In genomic region chr10:101785801-101786200, GRCh38 we compare ENCODE assay signal across 33 cellular contexts. TPM values are rescaled to one million over a fixed set of nuclear protein-coding genes. Genes with fewer than 3 reads are reported as not detected.
DNase-seq lines count a peak whose midpoint lies in the region; ATAC-seq, FAIRE-seq and TF ChIP-seq lines count a peak whose summit lies in the region.
"Had no signal": no experiment of that assay in that cellular context is flagged by ENCODE, and none has a peak within 500 bp of the region (broad histone marks: within the 10 kb centered on the region; RNA-seq: fewer than 3 reads in every experiment).

No MANE protein-coding gene starts in this region.

- no peak for FAIRE-seq in K562 (lab: Jason Lieb, UNC)
- FAIRE-seq: astrocyte, endometrium had no signal

- TF ChIP-seq EP300 in K562 (IDR thresholded peaks at IDR 0.05; ENCODE audit: low read length) (no peak), upper lobe of left lung (IDR thresholded peaks at IDR 0.05) (no peak)

- no TSS peak for BruUV-seq in K562 (replicated peaks; lab: Mats Ljungman, UMichigan)

- POLR2A ChIA-PET in K562 (lab: Yijun Ruan, JAX), result interaction anchor here (0.9 to 3.2 kb wide), 5 partner anchors 10 to 183 kb away, joined by 3 to 34 read pairs (median 4); no protein-coding TSS in a partner anchor

- in situ Hi-C loops in K562 (cut with MboI), result no loop called here

- no peaks in the 10 kb centered on the region for H3K27me3 Mint-ChIP-seq in activated naive CD4-positive, alpha-beta T cell treated with anti-CD3 and anti-CD28 coated beads for 36 hours (ENCODE audit: low read depth)
- no peaks in the 10 kb centered on the region for H3K27me3 Mint-ChIP-seq in nephron progenitor cell (ENCODE audit: low read depth, poor library complexity)
- H3K27me3 Mint-ChIP-seq: naive B cell had no signal

- H3K9ac ChIP-seq in K562 (ENCODE audit: insufficient read depth in 1 of 2, low read depth in 2 of 2, low read length in 2 of 2), result no peak overlapping the region
- H3K9ac ChIP-seq: KMS-11 had no signal

- H3K9me1 ChIP-seq in K562 (ENCODE audit: control insufficient read depth, insufficient read depth, low read length), result no peaks in the 10 kb centered on the region

- H3K4me1 Mint-ChIP-seq in activated naive CD4-positive, alpha-beta T cell treated with anti-CD3 and anti-CD28 coated beads for 36 hours (ENCODE audit: low read depth), result peaks cover 39% of the 10 kb centered on the region
- peaks cover 37% of the 10 kb centered on the region for H3K4me1 Mint-ChIP-seq in nephron progenitor cell

- TF ChIP-seq CTCF in K562 (IDR thresholded peaks at IDR 0.05 in 2 of 3, conservative IDR thresholded peaks at IDR 0.05 in 1 of 3; ENCODE audit: insufficient read depth in 2 of 3, low read depth in 1 of 3, low read length in 3 of 3), result no peak
- no peak for TF ChIP-seq CTCF in nephron progenitor cell (IDR thresholded peaks at IDR 0.05)
- no peak for TF ChIP-seq CTCF in upper lobe of left lung (IDR thresholded peaks at IDR 0.05)
- TF ChIP-seq CTCF in WERI-Rb-1 (IDR thresholded peaks at IDR 0.05; ENCODE audit: low read depth, low read length), result no peak

- H3K36me3 ChIP-seq in K562 (ENCODE audit: control insufficient read depth, insufficient read depth, low read length) (peaks cover 66% of the 10 kb centered on the region), upper lobe of left lung (peaks cover 7 to 68% (median 48%) of the 10 kb centered on the region in 4 donors), WERI-Rb-1 (peaks cover 65% of the 10 kb centered on the region)
- H3K36me3 ChIP-seq: ovary had no signal

- peak overlapping the region; percentile 51 for H3K27ac Mint-ChIP-seq in activated naive CD4-positive, alpha-beta T cell treated with anti-CD3 and anti-CD28 coated beads for 36 hours
- peak overlapping the region; percentile 50 for H3K27ac Mint-ChIP-seq in nephron progenitor cell

- H3K36me3 Mint-ChIP-seq in activated naive CD4-positive, alpha-beta T cell treated with anti-CD3 and anti-CD28 coated beads for 36 hours (ENCODE audit: low read depth), result peaks cover 31% of the 10 kb centered on the region
- H3K36me3 Mint-ChIP-seq in nephron progenitor cell (ENCODE audit: low read depth), result peaks cover 34% of the 10 kb centered on the region

- H3K9me3 Mint-ChIP-seq in activated naive CD4-positive, alpha-beta T cell treated with anti-CD3 and anti-CD28 coated beads for 36 hours, result no peaks in the 10 kb centered on the region
- no peaks in the 10 kb centered on the region for H3K9me3 Mint-ChIP-seq in nephron progenitor cell
- H3K9me3 Mint-ChIP-seq: mesothelial cell of epicardium, naive B cell had no signal

- no peak overlapping the region for H3K4me2 ChIP-seq in K562 (ENCODE audit: insufficient read depth, low read length)
- H3K4me2 ChIP-seq: KMS-11 had no signal

- no peak for TF ChIP-seq RAD21 in K562 (CRISPR knock-in tag; conservative IDR thresholded peaks at IDR 0.05 in 1 of 2, IDR thresholded peaks at IDR 0.05 in 1 of 2)

- no peaks in the 10 kb centered on the region for H3K9me3 ChIP-seq in K562 (replicated peaks; ENCODE audit: control insufficient read depth, insufficient read depth, low read depth, low read length)
- no peaks in the 10 kb centered on the region for H3K9me3 ChIP-seq in upper lobe of left lung
- H3K9me3 ChIP-seq in WERI-Rb-1 (ENCODE audit: severe bottlenecking), result no peaks in the 10 kb centered on the region
- H3K9me3 ChIP-seq: HAP-1, left ventricle myocardium inferior, ovary, SJSA1, upper lobe of right lung had no signal

- no peak overlapping the region for H3K4me3 Mint-ChIP-seq in activated naive CD4-positive, alpha-beta T cell treated with anti-CD3 and anti-CD28 coated beads for 36 hours
- H3K4me3 Mint-ChIP-seq in nephron progenitor cell, result no peak overlapping the region
- H3K4me3 Mint-ChIP-seq: mesothelial cell of epicardium had no signal

- H3K4me1 ChIP-seq in K562 (replicated peaks in 1 of 2; ENCODE audit: control insufficient read depth in 2 of 2, insufficient read depth in 2 of 2, low read length in 2 of 2), result peaks cover 10 to 21% of the 10 kb centered on the region in 2 experiments; a peak in 4 of 5 replicates
- H3K4me1 ChIP-seq in upper lobe of left lung, result peaks cover 25 to 48% (median 30%) of the 10 kb centered on the region in 4 donors

- CTCF ChIA-PET in activated naive CD4-positive, alpha-beta T cell treated with anti-CD3 and anti-CD28 coated beads for 36 hours (lab: Charles Lee), result interaction anchor here (1.6 kb wide), 1 partner anchor 55 kb away, joined by 5 read pairs; no protein-coding TSS in a partner anchor
- CTCF ChIA-PET in K562 (lab: Yijun Ruan, JAX; ENCODE audit: low intra/inter-chr PET ratio), result no interaction called here

- no peak overlapping the region for H2AFZ ChIP-seq in K562 (ENCODE audit: low read depth, low read length)

- no peak for DNase-seq in activated naive CD4-positive, alpha-beta T cell treated with anti-CD3 and anti-CD28 coated beads for 36 hours
- no peak for DNase-seq in activated naive CD4-positive, alpha-beta T cell treated with anti-CD3 and anti-CD28 coated beads, Interleukin-2, amount 50 U/mL, for 16 hours
- no peak for DNase-seq in K562 (ENCODE audit: extremely low read depth in 1 of 4, low spot score in 3 of 4)
- no peak for DNase-seq in nephron progenitor cell
- DNase-seq in AG08395 (ENCODE audit: low spot score), result no peak
- DNase-seq in upper lobe of left lung, result no peak
- no peak for DNase-seq in WERI-Rb-1
- DNase-seq: ACHN; activated naive CD4-positive, alpha-beta T cell treated with Interleukin-2 at 50 U/mL for 16 hours; activated T-cell treated with anti-CD3 and anti-CD28 coated beads, Interleukin-2, amount 50 U/mL, for 48 hours; dermis blood vessel endothelial cell; DND-41; islet precursor cell; left ventricle myocardium inferior; naive B cell; NCI-H1436; NCI-H2081 treated with DMSO at 0.1 percent for 48 hours; NCI-H345; NCI-H748 treated with DMSO at 0.1 percent for 48 hours; ovary; stimulated activated CD4-positive, alpha-beta T cell treated with anti-CD3 and anti-CD28 coated beads, Interleukin-2, amount 100 ng/mL, for 24 hours; upper lobe of right lung had no signal

- H3K27me3 ChIP-seq in K562 (ENCODE audit: control insufficient read depth in 2 of 2, insufficient read depth in 2 of 2, low read length in 2 of 2) (no peaks in the 10 kb centered on the region), upper lobe of left lung (no peaks in the 10 kb centered on the region), WERI-Rb-1 (ENCODE audit: insufficient read depth, low read depth, severe bottlenecking) (no peaks in the 10 kb centered on the region)
- H3K27me3 ChIP-seq: ovary, SJSA1, upper lobe of right lung had no signal

- no peak overlapping the region for H3K4me3 ChIP-seq in K562
- H3K4me3 ChIP-seq in upper lobe of left lung, result no peak overlapping the region
- H3K4me3 ChIP-seq in WERI-Rb-1 (ENCODE audit: low read depth, low read length), result no peak overlapping the region
- H3K4me3 ChIP-seq: HAP-1, left ventricle myocardium inferior, ovary, SJSA1, upper lobe of right lung had no signal

- intact Hi-C loops in activated naive CD4-positive, alpha-beta T cell treated with anti-CD3 and anti-CD28 coated beads for 36 hours (cut with micrococcal nuclease), result no loop called here
- intact Hi-C loops in K562 (cut with micrococcal nuclease), result no loop called here

- H4K20me1 ChIP-seq in K562 (replicated peaks; ENCODE audit: control insufficient read depth, insufficient read depth, low read length), result peaks cover 4% of the 10 kb centered on the region; the same call in 1 of the 2 replicates

- H3K27ac ChIP-seq in K562 (ENCODE audit: extremely low read depth, low read depth, low read length) (no peak overlapping the region), upper lobe of left lung (no peak overlapping the region), WERI-Rb-1 (no peak overlapping the region)
- H3K27ac ChIP-seq: KMS-11, left ventricle myocardium inferior, ovary, SJSA1, upper lobe of right lung had no signal

- ATAC-seq in K562, result no peak
- ATAC-seq in upper lobe of left lung (ENCODE audit: low FRiP score in 2 of 2), result no peak
- ATAC-seq: activated CD4-positive, CD25-positive, alpha-beta regulatory T cell treated with anti-CD3 and anti-CD28 coated beads, Interleukin-2, amount 50 U/mL, for 24 hours; upper lobe of right lung had no signal

- WGBS in K562 (ENCODE audit: insufficient coverage, low coverage, missing lambda C conversion rate), result 58% methylated on average over 2 of the region's 2 CpGs
- 91 to 93% methylated on average over 2 of the region's 2 CpGs for WGBS in upper lobe of left lung, 2 donors

- peaks cover 20% of the 10 kb centered on the region for H3K79me2 ChIP-seq in K562 (ENCODE audit: control insufficient read depth, insufficient read depth, low read length)

- TF ChIP-seq POLR2A in GM19099 (IDR thresholded peaks at IDR 0.05; ENCODE audit: extremely low read depth, insufficient read length, low read depth), result peak; percentile 18
- no peak for TF ChIP-seq POLR2A in K562 (conservative IDR thresholded peaks at IDR 0.05)
- TF ChIP-seq POLR2A in upper lobe of left lung (IDR thresholded peaks at IDR 0.05), result no peak

RNA-seq across cellular contexts. Expression of gene NPM3, which starts 2.6 kb away (rescaled TPM):
- 100 to 1,000 TPM; 213 to 230 TPM for total RNA-seq in activated naive CD4-positive, alpha-beta T cell treated with anti-CD3 and anti-CD28 coated beads for 36 hours
- 7.6 and 17.3 TPM in 2 replicates for total RNA-seq in K562 (2011; cell fraction: chromatin; rRNA removed; ENCODE audit: low replicate concordance)
- total RNA-seq in K562 (2011; cell fraction: nucleolus; rRNA removed), result 26.8 and 34.0 TPM in 2 replicates
- 22.0 and 23.0 TPM in 2 replicates for total RNA-seq in K562 (2011; cell fraction: nucleoplasm; rRNA removed)
- total RNA-seq in K562 (2014; rRNA removed) (171 and 204 TPM in 2 replicates), K562 (2014; rRNA removed; fragmentation: Illumina TruSeq; extraction: Trizol) (85.8 and 114 TPM in 2 replicates), K562 (2015; rRNA removed; fragmentation: Illumina TruSeq; extraction: Trizol) (108 and 112 TPM in 2 replicates), K562 (2021) (147 and 148 TPM in 2 replicates), upper lobe of left lung (10 to 100 TPM in 5 of 6 donors, 1 to 10 TPM in 1; 8.4 to 22.7 (median 16.8) TPM)
- polyA plus RNA-seq in K562 (2011; rRNA removed) (88.9 and 97.4 TPM in 2 replicates), K562 (2014; fragmentation: Illumina TruSeq; extraction: Trizol) (204 and 239 TPM in 2 replicates), K562 (2014; fragmentation: Nextera tagmentation; extraction: Ambion mirVana) (10 to 100 TPM; 15.2 to 54.4 TPM), K562 (2014; rRNA removed) (161 and 168 TPM in 2 replicates)
- polyA plus RNA-seq in K562 (2011; cell fraction: cytosol; rRNA removed), result 141 and 176 TPM in 2 replicates
- 72.2 and 89.1 TPM in 2 replicates for polyA plus RNA-seq in K562 (2011; cell fraction: nucleus; rRNA removed)
- polyA plus RNA-seq in K562 (2012), result 76.1 and 130 TPM in 2 replicates
- polyA minus RNA-seq in K562 (2011; rRNA and poly(A)+ RNA removed), result 48.1 and 61.6 TPM in 2 replicates
- 36.0 and 44.2 TPM in 2 replicates for polyA minus RNA-seq in K562 (2011; cell fraction: cytosol; rRNA and poly(A)+ RNA removed)
- polyA minus RNA-seq in K562 (2011; cell fraction: nucleus; rRNA and poly(A)+ RNA removed), result 11.2 and 12.2 TPM in 2 replicates

RNA-seq across cellular contexts. Expression of gene FGF8, which starts 9.9 kb away (rescaled TPM):
- not detected for total RNA-seq in activated naive CD4-positive, alpha-beta T cell treated with anti-CD3 and anti-CD28 coated beads for 36 hours
- not detected in 2 replicates for total RNA-seq in K562 (2011; cell fraction: chromatin; rRNA removed; ENCODE audit: low replicate concordance)
- 0.67 TPM in 1 of 2 replicates, not detected in the other for total RNA-seq in K562 (2011; cell fraction: nucleolus; rRNA removed)
- total RNA-seq in K562 (2011; cell fraction: nucleoplasm; rRNA removed), result 1.0 TPM in 1 of 2 replicates, not detected in the other
- total RNA-seq in K562 (2014; rRNA removed) (0.82 TPM in 1 of 2 replicates, not detected in the other), K562 (2014; rRNA removed; fragmentation: Illumina TruSeq; extraction: Trizol) (not detected in 2 replicates), K562 (2015; rRNA removed; fragmentation: Illumina TruSeq; extraction: Trizol) (not detected in 2 replicates), K562 (2021) (0.29 and 0.31 TPM in 2 replicates), upper lobe of left lung (under 1 TPM in 1 of 6 donors, not detected in 5; 0.44 TPM)
- polyA plus RNA-seq in K562 (2011; rRNA removed) (0.13 and 0.24 TPM in 2 replicates), K562 (2014; fragmentation: Illumina TruSeq; extraction: Trizol) (not detected in 2 replicates), K562 (2014; fragmentation: Nextera tagmentation; extraction: Ambion mirVana) (not detected), K562 (2014; rRNA removed) (0.28 and 0.44 TPM in 2 replicates)
- 0.73 TPM in 1 of 2 replicates, not detected in the other for polyA plus RNA-seq in K562 (2011; cell fraction: cytosol; rRNA removed)
- polyA plus RNA-seq in K562 (2011; cell fraction: nucleus; rRNA removed), result 1.5 TPM in 2 replicates
- 0.09 TPM in 1 of 2 replicates, not detected in the other for polyA plus RNA-seq in K562 (2012)
- not detected in 2 replicates for polyA minus RNA-seq in K562 (2011; rRNA and poly(A)+ RNA removed)
- polyA minus RNA-seq in K562 (2011; cell fraction: cytosol; rRNA and poly(A)+ RNA removed), result not detected in 2 replicates
- polyA minus RNA-seq in K562 (2011; cell fraction: nucleus; rRNA and poly(A)+ RNA removed), result 0.54 TPM in 1 of 2 replicates, not detected in the other
- total RNA-seq: activated CD8-positive, alpha-beta memory T cell treated with anti-CD3 and anti-CD28 coated beads for 36 hours; dermis blood vessel endothelial cell; fibroblast of lung; left ventricle myocardium inferior; mesothelial cell of epicardium; ovary; SJSA1 had no signal
- polyA plus RNA-seq: BJ, fibroblast of lung, ovary had no signal

RNA-seq across cellular contexts. Expression of gene OGA, which starts 32.4 kb away (rescaled TPM):
- total RNA-seq in activated naive CD4-positive, alpha-beta T cell treated with anti-CD3 and anti-CD28 coated beads for 36 hours, result 10 to 100 TPM; 90.8 to 96.3 TPM
- 146 and 468 TPM in 2 replicates for total RNA-seq in K562 (2011; cell fraction: chromatin; rRNA removed; ENCODE audit: low replicate concordance)
- 65.4 and 98.2 TPM in 2 replicates for total RNA-seq in K562 (2011; cell fraction: nucleolus; rRNA removed)
- total RNA-seq in K562 (2011; cell fraction: nucleoplasm; rRNA removed), result 193 and 258 TPM in 2 replicates
- total RNA-seq in K562 (2014; rRNA removed), result 47.5 and 51.3 TPM in 2 replicates
- 67.1 and 72.2 TPM in 2 replicates for total RNA-seq in K562 (2014; rRNA removed; fragmentation: Illumina TruSeq; extraction: Trizol)
- total RNA-seq in K562 (2015; rRNA removed; fragmentation: Illumina TruSeq; extraction: Trizol), result 58.4 and 60.7 TPM in 2 replicates
- 41.6 and 54.3 TPM in 2 replicates for total RNA-seq in K562 (2021)
- polyA plus RNA-seq in K562 (2011; rRNA removed), result 73.5 and 79.9 TPM in 2 replicates
- 7.7 and 23.2 TPM in 2 replicates for polyA plus RNA-seq in K562 (2011; cell fraction: cytosol; rRNA removed)
- 116 and 157 TPM in 2 replicates for polyA plus RNA-seq in K562 (2011; cell fraction: nucleus; rRNA removed)
- polyA plus RNA-seq in K562 (2012), result 42.3 and 50.2 TPM in 2 replicates
- 61.1 and 61.2 TPM in 2 replicates for polyA plus RNA-seq in K562 (2014; fragmentation: Illumina TruSeq; extraction: Trizol)
- polyA plus RNA-seq in K562 (2014; fragmentation: Nextera tagmentation; extraction: Ambion mirVana), result 10 to 100 TPM; 13.5 to 18.6 TPM
- 59.5 and 61.8 TPM in 2 replicates for polyA plus RNA-seq in K562 (2014; rRNA removed)
- polyA minus RNA-seq in K562 (2011; rRNA and poly(A)+ RNA removed), result 82.2 and 103 TPM in 2 replicates
- polyA minus RNA-seq in K562 (2011; cell fraction: cytosol; rRNA and poly(A)+ RNA removed), result 25.0 and 32.5 TPM in 2 replicates
- polyA minus RNA-seq in K562 (2011; cell fraction: nucleus; rRNA and poly(A)+ RNA removed), result 36.2 and 78.1 TPM in 2 replicates
- 100 to 1,000 TPM in 3 of 6 donors, 10 to 100 TPM in 3; 71.1 to 374 (median 138) TPM for total RNA-seq in upper lobe of left lung

RNA-seq across cellular contexts. Expression of gene KCNIP2, which starts 57.8 kb away (rescaled TPM):
- total RNA-seq in activated naive CD4-positive, alpha-beta T cell treated with anti-CD3 and anti-CD28 coated beads for 36 hours, result under 1 TPM; 0.69 to 0.79 TPM
- total RNA-seq in K562 (2011; cell fraction: chromatin; rRNA removed; ENCODE audit: low replicate concordance), result 32.6 and 43.2 TPM in 2 replicates
- total RNA-seq in K562 (2011; cell fraction: nucleolus; rRNA removed), result 16.7 and 18.7 TPM in 2 replicates
- 49.0 and 80.9 TPM in 2 replicates for total RNA-seq in K562 (2011; cell fraction: nucleoplasm; rRNA removed)
- total RNA-seq in K562 (2014; rRNA removed) (2.9 and 4.2 TPM in 2 replicates), K562 (2014; rRNA removed; fragmentation: Illumina TruSeq; extraction: Trizol) (2.9 and 4.0 TPM in 2 replicates), K562 (2015; rRNA removed; fragmentation: Illumina TruSeq; extraction: Trizol) (3.2 and 4.1 TPM in 2 replicates), K562 (2021) (4.8 and 7.6 TPM in 2 replicates), upper lobe of left lung (10 to 100 TPM in 1 of 6 donors, 1 to 10 TPM in 4, under 1 TPM in 1; 0.76 to 21.0 (median 3.8) TPM)
- polyA plus RNA-seq in K562 (2011; rRNA removed) (7.1 and 9.5 TPM in 2 replicates), K562 (2014; fragmentation: Illumina TruSeq; extraction: Trizol) (6.3 and 7.9 TPM in 2 replicates), K562 (2014; fragmentation: Nextera tagmentation; extraction: Ambion mirVana) (1 to 10 TPM; 2.5 to 3.2 TPM), K562 (2014; rRNA removed) (6.2 and 6.6 TPM in 2 replicates)
- 1.7 and 3.2 TPM in 2 replicates for polyA plus RNA-seq in K562 (2011; cell fraction: cytosol; rRNA removed)
- polyA plus RNA-seq in K562 (2011; cell fraction: nucleus; rRNA removed), result 57.8 and 62.2 TPM in 2 replicates
- polyA plus RNA-seq in K562 (2012), result 6.0 and 9.6 TPM in 2 replicates
- polyA minus RNA-seq in K562 (2011; rRNA and poly(A)+ RNA removed), result 2.1 and 4.6 TPM in 2 replicates
- 0.91 TPM in 1 of 2 replicates, not detected in the other for polyA minus RNA-seq in K562 (2011; cell fraction: cytosol; rRNA and poly(A)+ RNA removed)
- 5.5 and 11.3 TPM in 2 replicates for polyA minus RNA-seq in K562 (2011; cell fraction: nucleus; rRNA and poly(A)+ RNA removed)
